Comparison of ENCODE assay signal across 8 cellular contexts in genomic region chr15:26260517-26261133, GRCh38.
A peak's percentile ranks its signal among the peaks of the same experiment; 100 is the strongest.
DNase-seq lines count a peak whose midpoint lies in the region; ATAC-seq, FAIRE-seq and TF ChIP-seq lines count a peak whose summit lies in the region.

No MANE protein-coding gene starts in this region.

- ATAC-seq in HG02588 (IDR thresholded peaks at IDR 0.05; ENCODE audit: unreplicated experiment) = no peak
- ATAC-seq in GM21360 (IDR thresholded peaks at IDR 0.05; ENCODE audit: unreplicated experiment) = no peak

- intact Hi-C loops in MCF 10A (cut with micrococcal nuclease) = no loop called here

- BruUV-seq in MCF 10A (replicated peaks; lab: Mats Ljungman, UMichigan) = no TSS peak

- no peaks in the 10 kb centered on the region for H3K27me3 Mint-ChIP-seq in MCF 10A (ENCODE audit: insufficient read depth, unreplicated experiment)

- FAIRE-seq in H54 (lab: Jason Lieb, UNC) = no peak

- TF ChIP-seq POLR2A in H54 (IDR thresholded peaks at IDR 0.05; ENCODE audit: low read depth, low read length) = no peak

- CTCF ChIA-PET in MCF 10A (lab: Yijun Ruan, JAX) = interaction anchor here (0.6 to 1.3 kb wide), 2 partner anchors 25 to 752 kb away, joined by 4 to 6 read pairs; no protein-coding TSS in a partner anchor

- POLR2A ChIA-PET in MCF 10A (lab: Yijun Ruan, JAX) = no interaction called here

- H3K4me3 ChIP-seq in GM12864 (ENCODE audit: low read depth, low read length) = no peak overlapping the region

- H3K36me3 Mint-ChIP-seq in MCF 10A (ENCODE audit: insufficient read depth, unreplicated experiment) = no peaks in the 10 kb centered on the region

- peak; percentile 72 for TF ChIP-seq CTCF in GM12864 (IDR thresholded peaks at IDR 0.05; ENCODE audit: low read depth, low read length, missing control alignments)
- peak; percentile 11 for TF ChIP-seq CTCF in MCF 10A (IDR thresholded peaks at IDR 0.05; ENCODE audit: unreplicated experiment)

- H3K27ac Mint-ChIP-seq in MCF 10A (ENCODE audit: low read depth, unreplicated experiment) = no peak overlapping the region

- peaks cover 20% of the 10 kb centered on the region for H3K9me3 Mint-ChIP-seq in MCF 10A (ENCODE audit: unreplicated experiment)

- H3K4me1 Mint-ChIP-seq in MCF 10A (ENCODE audit: insufficient read depth, unreplicated experiment) = no peaks in the 10 kb centered on the region

- H3K4me3 Mint-ChIP-seq in MCF 10A (ENCODE audit: unreplicated experiment) = no peak overlapping the region

- DNase-seq in AG08395 (ENCODE audit: low spot score) (peak; percentile 60), GM12864 (ENCODE audit: low read depth) (no peak), OCI-M1 (lab: John Stamatoyannopoulos, UW) (peak; percentile 24), MCF 10A (ENCODE audit: unreplicated experiment) (no peak), lung microvascular endothelial cell (ENCODE audit: low read depth in 2 of 2) (peak; percentile 5 to 22), H54 (ENCODE audit: insufficient read length, low spot score) (no peak)

Comparison
In these comparisons a context has a peak if more than half of its experiments do, and no peak if none do; other contexts are left out.
1. DNase-seq: peak in AG08395 (single experiment), OCI-M1 (single experiment) and lung microvascular endothelial cell (2 of 2); none in GM12864 (single experiment), MCF 10A (single experiment) and H54 (single experiment).